In genomic region chr17:42345396-42346078, GRCh38 we compare ENCODE assay signal across 24 cellular contexts. TPM values are rescaled to one million over a fixed set of nuclear protein-coding genes. Genes with fewer than 3 reads are reported as not detected.
DNase-seq lines count a peak whose midpoint lies in the region; ATAC-seq lines count a peak whose summit lies in the region.
"Had no signal": no experiment of that assay in that cellular context is flagged by ENCODE, and none has a peak within 500 bp of the region (broad histone marks: within the 10 kb centered on the region; RNA-seq: fewer than 3 reads in every experiment).

No MANE protein-coding gene starts in this region.

- H3K4me1 Mint-ChIP-seq in stimulated activated naive CD8-positive, alpha-beta T cell treated with anti-CD3 and anti-CD28 coated beads, Interleukin-15, amount 100 ng/mL, for 72 hours = peaks cover 77% of the 10 kb centered on the region
- H3K4me1 Mint-ChIP-seq in activated T-helper 2 cell treated with anti-CD3 and anti-CD28 coated beads, Interferon-gamma antibody, Interleukin-2, Interleukin-4, amounts not matched to agents 10 μg/mL and 5 μg/mL and 100 μg/mL, durations not matched to agents 14 hours and 24 hours and 36 hours (ENCODE audit: low read depth) = peaks cover 59% of the 10 kb centered on the region
- H3K4me1 Mint-ChIP-seq in T-helper 2 cell treated with Interferon-gamma antibody and Interleukin-4, amounts not matched to agents 5 μg/mL and 100 μg/mL, for 36 hours (ENCODE audit: low read depth) = peaks cover 43% of the 10 kb centered on the region

- H3K4me3 Mint-ChIP-seq in stimulated activated naive CD8-positive, alpha-beta T cell treated with anti-CD3 and anti-CD28 coated beads, Interleukin-15, amount 100 ng/mL, for 72 hours = no peak overlapping the region
- no peak overlapping the region for H3K4me3 Mint-ChIP-seq in activated T-helper 2 cell treated with anti-CD3 and anti-CD28 coated beads, Interferon-gamma antibody, Interleukin-2, Interleukin-4, amounts not matched to agents 10 μg/mL and 5 μg/mL and 100 μg/mL, durations not matched to agents 14 hours and 24 hours and 36 hours (ENCODE audit: low read depth)
- no peak overlapping the region for H3K4me3 Mint-ChIP-seq in T-helper 2 cell treated with Interferon-gamma antibody and Interleukin-4, amounts not matched to agents 5 μg/mL and 100 μg/mL, for 36 hours
- H3K4me3 Mint-ChIP-seq: activated naive CD8-positive, alpha-beta T cell treated with anti-CD3 and anti-CD28 coated beads, Interleukin-2, amount 50 U/mL, for 24 hours; activated T-helper 17 cell treated with anti-CD3 and anti-CD28 coated beads, Interleukin-2, amount 50 U/mL, for 72 hours; mesothelial cell of epicardium; naive thymus-derived CD8-positive, alpha-beta T cell had no signal

- H3K9me3 Mint-ChIP-seq in stimulated activated naive CD8-positive, alpha-beta T cell treated with anti-CD3 and anti-CD28 coated beads, Interleukin-15, amount 100 ng/mL, for 72 hours = no peaks in the 10 kb centered on the region
- no peaks in the 10 kb centered on the region for H3K9me3 Mint-ChIP-seq in activated T-helper 2 cell treated with anti-CD3 and anti-CD28 coated beads, Interferon-gamma antibody, Interleukin-2, Interleukin-4, amounts not matched to agents 10 μg/mL and 5 μg/mL and 100 μg/mL, durations not matched to agents 14 hours and 24 hours and 36 hours
- no peaks in the 10 kb centered on the region for H3K9me3 Mint-ChIP-seq in T-helper 2 cell treated with Interferon-gamma antibody and Interleukin-4, amounts not matched to agents 5 μg/mL and 100 μg/mL, for 36 hours
- H3K9me3 Mint-ChIP-seq: activated naive CD8-positive, alpha-beta T cell treated with anti-CD3 and anti-CD28 coated beads, Interleukin-2, amount 50 U/mL, for 24 hours; activated T-helper 17 cell treated with anti-CD3 and anti-CD28 coated beads, Interleukin-2, amount 50 U/mL, for 72 hours; mesothelial cell of epicardium; naive thymus-derived CD8-positive, alpha-beta T cell had no signal

- intact Hi-C loops in activated T-helper 2 cell treated with anti-CD3 and anti-CD28 coated beads, Interferon-gamma antibody, Interleukin-2, Interleukin-4, amounts not matched to agents 10 μg/mL and 5 μg/mL and 100 μg/mL, durations not matched to agents 14 hours and 24 hours and 36 hours (cut with micrococcal nuclease) = no loop called here

- DNase-seq in stimulated activated naive CD8-positive, alpha-beta T cell treated with anti-CD3 and anti-CD28 coated beads, Interleukin-15, amount 100 ng/mL, for 72 hours = no peak
- no peak for DNase-seq in stimulated activated naive CD8-positive, alpha-beta T cell treated with anti-CD3 and anti-CD28 coated beads, Interleukin-15, Interleukin-2, amounts not matched to agents 100 U/mL and 50 U/mL, for 24 hours
- DNase-seq in activated T-helper 2 cell treated with anti-CD3 and anti-CD28 coated beads, Interferon-gamma antibody, Interleukin-2, Interleukin-4, amounts not matched to agents 10 μg/mL and 5 μg/mL and 100 μg/mL, durations not matched to agents 14 hours and 24 hours and 36 hours (ENCODE audit: low spot score) = no peak
- peak; percentile 40 for DNase-seq in medulla oblongata (ENCODE audit: extremely low spot score)
- no peak for DNase-seq in T-helper 2 cell treated with Interferon-gamma antibody and Interleukin-4, amounts not matched to agents 5 μg/mL and 100 μg/mL, for 36 hours (ENCODE audit: low spot score)
- no peak for DNase-seq in stimulated activated CD4-positive, alpha-beta T cell treated with anti-CD3 and anti-CD28 coated beads, Interleukin-15, amount 100 ng/mL, for 24 hours
- no peak for DNase-seq in DMS79 (lab: John Stamatoyannopoulos, UW)
- DNase-seq in NCI-H146 treated with DMSO at 0.1 percent for 48 hours (lab: John Stamatoyannopoulos, UW; ENCODE audit: unreplicated experiment) = no peak
- DNase-seq: activated CD4-positive, alpha-beta T cell treated with anti-CD3 and anti-CD28 coated beads for 4 hours; activated naive CD8-positive, alpha-beta T cell treated with anti-CD3 and anti-CD28 coated beads, Interleukin-2, amount 50 U/mL, for 24 hours; C1 segment of cervical spinal cord; cortex of kidney; glutamatergic neuron; kidney glomerular epithelial cell; naive thymus-derived CD8-positive, alpha-beta T cell; NCI-H1417 treated with DMSO at 0.1 percent for 48 hours; NCI-H2107; NCI-H82; SHP77; sigmoid colon; SW 1271 had no signal

- peaks cover 83% of the 10 kb centered on the region for H3K36me3 Mint-ChIP-seq in activated T-helper 2 cell treated with anti-CD3 and anti-CD28 coated beads, Interferon-gamma antibody, Interleukin-2, Interleukin-4, amounts not matched to agents 10 μg/mL and 5 μg/mL and 100 μg/mL, durations not matched to agents 14 hours and 24 hours and 36 hours (ENCODE audit: low read depth)
- H3K36me3 Mint-ChIP-seq in T-helper 2 cell treated with Interferon-gamma antibody and Interleukin-4, amounts not matched to agents 5 μg/mL and 100 μg/mL, for 36 hours (ENCODE audit: low read depth) = peaks cover 46% of the 10 kb centered on the region

- ATAC-seq in stimulated activated naive CD8-positive, alpha-beta T cell treated with anti-CD3 and anti-CD28 coated beads, Interleukin-15, amount 100 ng/mL, for 72 hours = no peak
- ATAC-seq in stimulated activated naive CD8-positive, alpha-beta T cell treated with anti-CD3 and anti-CD28 coated beads, Interleukin-15, Interleukin-2, amounts not matched to agents 100 U/mL and 50 U/mL, for 24 hours = no peak
- ATAC-seq: activated naive CD8-positive, alpha-beta T cell treated with anti-CD3 and anti-CD28 coated beads, Interleukin-2, amount 50 U/mL, for 24 hours; activated T-helper 17 cell treated with anti-CD3 and anti-CD28 coated beads, Interleukin-2, amount 50 U/mL, for 72 hours; naive thymus-derived CD8-positive, alpha-beta T cell had no signal

- H3K27me3 Mint-ChIP-seq in stimulated activated naive CD8-positive, alpha-beta T cell treated with anti-CD3 and anti-CD28 coated beads, Interleukin-15, amount 100 ng/mL, for 72 hours = no peaks in the 10 kb centered on the region
- no peaks in the 10 kb centered on the region for H3K27me3 Mint-ChIP-seq in activated T-helper 2 cell treated with anti-CD3 and anti-CD28 coated beads, Interferon-gamma antibody, Interleukin-2, Interleukin-4, amounts not matched to agents 10 μg/mL and 5 μg/mL and 100 μg/mL, durations not matched to agents 14 hours and 24 hours and 36 hours (ENCODE audit: low read depth)
- H3K27me3 Mint-ChIP-seq in T-helper 2 cell treated with Interferon-gamma antibody and Interleukin-4, amounts not matched to agents 5 μg/mL and 100 μg/mL, for 36 hours (ENCODE audit: low read depth) = no peaks in the 10 kb centered on the region
- H3K27me3 Mint-ChIP-seq: activated naive CD8-positive, alpha-beta T cell treated with anti-CD3 and anti-CD28 coated beads, Interleukin-2, amount 50 U/mL, for 24 hours; activated T-helper 17 cell treated with anti-CD3 and anti-CD28 coated beads, Interleukin-2, amount 50 U/mL, for 72 hours; naive thymus-derived CD8-positive, alpha-beta T cell; progenitor cell of endocrine pancreas had no signal

- peak overlapping the region; percentile 16 to 66 for H3K27ac Mint-ChIP-seq in stimulated activated naive CD8-positive, alpha-beta T cell treated with anti-CD3 and anti-CD28 coated beads, Interleukin-15, amount 100 ng/mL, for 72 hours
- peak overlapping the region; percentile 13 for H3K27ac Mint-ChIP-seq in activated T-helper 2 cell treated with anti-CD3 and anti-CD28 coated beads, Interferon-gamma antibody, Interleukin-2, Interleukin-4, amounts not matched to agents 10 μg/mL and 5 μg/mL and 100 μg/mL, durations not matched to agents 14 hours and 24 hours and 36 hours
- no peak overlapping the region for H3K27ac Mint-ChIP-seq in T-helper 2 cell treated with Interferon-gamma antibody and Interleukin-4, amounts not matched to agents 5 μg/mL and 100 μg/mL, for 36 hours
- H3K27ac Mint-ChIP-seq: activated naive CD8-positive, alpha-beta T cell treated with anti-CD3 and anti-CD28 coated beads, Interleukin-2, amount 50 U/mL, for 24 hours; activated T-helper 17 cell treated with anti-CD3 and anti-CD28 coated beads, Interleukin-2, amount 50 U/mL, for 72 hours; mesothelial cell of epicardium; progenitor cell of endocrine pancreas had no signal

RNA-seq across cellular contexts. Expression of gene STAT3, which starts 42.7 kb away (rescaled TPM):
- 250 and 262 TPM in 2 replicates for total RNA-seq in activated T-helper 2 cell treated with anti-CD3 and anti-CD28 coated beads, Interferon-gamma antibody, Interleukin-2, Interleukin-4, amounts not matched to agents 10 μg/mL and 5 μg/mL and 100 μg/mL, durations not matched to agents 14 hours and 24 hours and 36 hours

RNA-seq across cellular contexts. Expression of gene STAT5A, which starts 57.2 kb away (rescaled TPM):
- 288 and 302 TPM in 2 replicates for total RNA-seq in activated T-helper 2 cell treated with anti-CD3 and anti-CD28 coated beads, Interferon-gamma antibody, Interleukin-2, Interleukin-4, amounts not matched to agents 10 μg/mL and 5 μg/mL and 100 μg/mL, durations not matched to agents 14 hours and 24 hours and 36 hours
